8 cellular contexts compared by ENCODE assay signal in the genomic region with DNA sequence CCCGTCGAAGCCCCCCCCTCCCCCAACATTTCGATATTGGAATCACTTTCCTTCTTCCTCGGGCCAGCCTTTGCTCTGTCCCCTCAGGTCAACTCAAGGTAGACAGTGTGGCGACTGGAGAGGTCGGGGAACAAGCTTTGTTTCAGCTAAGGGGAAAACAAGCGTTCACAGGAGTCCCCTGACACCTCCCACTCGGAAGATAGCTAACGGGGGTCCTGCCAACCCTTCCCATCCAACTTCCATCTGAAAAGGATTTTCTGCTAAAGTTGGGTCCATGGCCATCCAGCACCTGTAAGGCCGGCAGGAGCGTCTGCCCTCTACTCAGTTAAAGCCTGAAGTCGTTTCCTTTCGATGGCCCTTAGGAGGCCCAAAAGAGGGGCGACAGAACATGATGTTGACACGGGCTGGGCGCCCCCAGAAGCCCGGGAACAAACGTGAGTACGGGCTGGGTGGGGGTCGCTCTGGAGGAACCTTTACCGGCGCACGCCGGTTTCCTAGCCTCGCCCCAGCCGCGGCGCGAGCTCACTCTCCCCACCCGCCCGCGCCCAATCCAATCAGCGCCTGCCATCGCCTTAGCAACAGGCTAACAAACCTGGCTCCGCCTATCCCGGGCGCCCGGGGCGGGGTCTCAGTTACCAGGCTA. TPM values are rescaled to one million over a fixed set of nuclear protein-coding genes. Genes with fewer than 3 reads are reported as not detected.
DNase-seq lines count a peak whose midpoint lies in the region; ATAC-seq, FAIRE-seq and TF ChIP-seq lines count a peak whose summit lies in the region.

No MANE protein-coding gene starts in this region.

- TF ChIP-seq POLR2A in spleen (IDR thresholded peaks at IDR 0.05), result peak in 1 of 3 donors; percentile 67

- no peaks in the 10 kb centered on the region for H3K9me3 Mint-ChIP-seq in activated B cell treated with CpG ODN at 0.5 μM for 24 hours

- ATAC-seq in GM18907 (IDR thresholded peaks at IDR 0.05; ENCODE audit: unreplicated experiment), result peak; percentile 53
- peak; percentile 48 for ATAC-seq in HG03159 (IDR thresholded peaks at IDR 0.05; ENCODE audit: unreplicated experiment)
- peak; percentile 57 for ATAC-seq in activated B cell treated with CpG ODN at 0.5 μM for 24 hours (ENCODE audit: low read depth)

- peaks cover 18 to 63% (median 47%) of the 10 kb centered on the region in 6 donors for H3K4me1 ChIP-seq in spleen

- peak overlapping the region; percentile 93 to 100 (median 99) for H3K27ac ChIP-seq in spleen

- CTCF ChIA-PET in AG04449 (lab: Yijun Ruan, JAX), result interaction anchor here (0.6 to 2.1 kb wide), 3 partner anchors 276 to 448 kb away, joined by 3 to 14 read pairs (median 4); no protein-coding TSS in a partner anchor
- CTCF ChIA-PET in activated B cell treated with CpG ODN at 0.5 μM for 24 hours (lab: Charles Lee), result interaction anchor here (1.1 kb wide), 1 partner anchor 155 kb away, joined by 4 read pairs; no protein-coding TSS in a partner anchor

- peaks cover 0 to 28% (median 20%) of the 10 kb centered on the region in 6 donors for H3K36me3 ChIP-seq in spleen

- intact Hi-C loops in activated B cell treated with CpG ODN at 0.5 μM for 24 hours (cut with micrococcal nuclease), result loop anchor here (1.0 to 2.0 kb wide), 5 partner anchors 20 to 971 kb away; a partner anchor contains a TSS
- intact Hi-C loops in spleen (cut with DNase I; ENCODE audit: low total_unique reads), result loop anchor here (10.0 kb wide), 1 partner anchor 446 kb away; no protein-coding TSS in a partner anchor

- H3K4me1 Mint-ChIP-seq in activated B cell treated with CpG ODN at 0.5 μM for 24 hours, result peaks cover 38% of the 10 kb centered on the region

- H3K4me3 Mint-ChIP-seq in activated B cell treated with CpG ODN at 0.5 μM for 24 hours, result peak overlapping the region; percentile 93

- no peaks in the 10 kb centered on the region for H3K27me3 ChIP-seq in spleen (replicated peaks in 1 of 7)

- H3K36me3 Mint-ChIP-seq in activated B cell treated with CpG ODN at 0.5 μM for 24 hours (ENCODE audit: low read depth), result peaks cover 58% of the 10 kb centered on the region

- POLR2A ChIA-PET in AG04449 (lab: Yijun Ruan, JAX), result interaction anchor here (0.6 to 2.1 kb wide), 10 partner anchors 12 to 447 kb away, joined by 3 to 14 read pairs (median 4); no protein-coding TSS in a partner anchor
- POLR2A ChIA-PET in activated B cell treated with CpG ODN at 0.5 μM for 24 hours (lab: Charles Lee), result interaction anchor here (0.6 to 6.1 kb wide), 32 partner anchors 12 to 982 kb away, joined by 3 to 194 read pairs (median 4); a partner anchor contains a TSS

- TF ChIP-seq CTCF in AG04449 (IDR thresholded peaks at IDR 0.05; ENCODE audit: insufficient read depth, low read length, missing control alignments) (no peak), activated B cell treated with CpG ODN at 0.5 μM for 24 hours (IDR thresholded peaks at IDR 0.05) (no peak), cardiac fibroblast (IDR thresholded peaks at IDR 0.05; ENCODE audit: low read depth, low read length) (no peak), spleen (IDR thresholded peaks at IDR 0.05 in 8 of 11, conservative IDR thresholded peaks at IDR 0.05 in 3 of 11) (no peak)

- DNase-seq in AG04449 (ENCODE audit: low read depth, low spot score), result peak; percentile 55
- peak; percentile 95 for DNase-seq in NCI-H2227 (lab: John Stamatoyannopoulos, UW; ENCODE audit: unreplicated experiment)
- DNase-seq in activated B cell treated with CpG ODN at 0.5 μM for 24 hours, result peak; percentile 93
- DNase-seq in cardiac fibroblast (ENCODE audit: low read depth in 2 of 2), result peak; percentile 97
- DNase-seq in spleen, result peak; percentile 100

- peak; percentile 89 for FAIRE-seq in islet of Langerhans (lab: Jason Lieb, UNC)

- WGBS in spleen, 5 donors, result 0 to 1% (median 0%) methylated on average over 23 to 39 of the region's 39 CpGs

- H3K27ac Mint-ChIP-seq in activated B cell treated with CpG ODN at 0.5 μM for 24 hours, result peak overlapping the region; percentile 97

- H3K4me3 ChIP-seq in AG04449 (ENCODE audit: low read depth, low read length) (peak overlapping the region; percentile 86), cardiac fibroblast (replicated peaks in 1 of 2; ENCODE audit: low read depth in 2 of 2, low read length in 2 of 2) (peak overlapping the region; percentile 80 to 84), spleen (peak overlapping the region; percentile 47 to 78 (median 62))

- H3K27me3 Mint-ChIP-seq in activated B cell treated with CpG ODN at 0.5 μM for 24 hours, result no peaks in the 10 kb centered on the region

- H3K9me3 ChIP-seq in spleen, result no peaks in the 10 kb centered on the region

RNA-seq across cellular contexts. Expression of a gene that starts 2.5 kb away (rescaled TPM):
- total RNA-seq in activated B cell treated with CpG ODN at 0.5 μM for 24 hours, result 56.3 and 65.3 TPM in 2 replicates
- 100 to 1,000 TPM in 1 of 7 donors, 10 to 100 TPM in 6; 32.5 to 124 (median 52.8) TPM for total RNA-seq in spleen
- 10 to 100 TPM; 13.7 to 36.2 (median 15.5) TPM for polyA plus RNA-seq in spleen

Comparison
In these comparisons a context has a peak if more than half of its experiments do, and no peak if none do; other contexts are left out.
1. Peak in every context shown above with its lines: DNase-seq, ATAC-seq, H3K4me3 ChIP-seq and H3K27ac ChIP-seq.